Comparison of ENCODE assay signal across 18 cellular contexts in the genomic region with DNA sequence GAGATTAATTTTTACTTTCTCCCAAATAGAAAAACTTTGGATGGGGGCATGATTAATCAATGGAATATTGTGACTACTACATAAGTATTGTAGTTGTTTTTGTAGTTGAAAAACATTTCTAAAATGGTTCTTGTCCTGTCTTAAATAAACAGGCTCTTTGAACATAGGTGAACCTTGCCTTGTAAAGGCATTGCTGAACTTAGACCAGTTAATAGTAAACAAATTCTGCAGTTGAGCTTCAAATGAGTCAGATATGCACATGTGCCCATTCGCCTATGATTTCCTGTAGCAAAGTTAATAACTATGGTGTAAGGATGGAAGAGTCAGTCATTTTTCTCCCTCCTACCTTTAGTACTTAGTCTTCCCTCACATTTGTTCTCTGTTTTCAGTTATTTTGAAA. TPM values are rescaled to one million over a fixed set of nuclear protein-coding genes. Genes with fewer than 3 reads are reported as not detected.
DNase-seq lines count a peak whose midpoint lies in the region; ATAC-seq, FAIRE-seq and TF ChIP-seq lines count a peak whose summit lies in the region.
"Had no signal": no experiment of that assay in that cellular context is flagged by ENCODE, and none has a peak within 500 bp of the region (broad histone marks: within the 10 kb centered on the region; RNA-seq: fewer than 3 reads in every experiment).

No MANE protein-coding gene starts in this region.

- H3K27ac Mint-ChIP-seq in activated CD4-positive, alpha-beta memory T cell treated with anti-CD3 and anti-CD28 coated beads for 36 hours = no peak overlapping the region

- H3K27ac ChIP-seq in RWPE2 (ENCODE audit: poor library complexity, severe bottlenecking) (no peak overlapping the region), right lobe of liver (peak overlapping the region; percentile 35 to 65 (median 51)), Karpas-422 (ENCODE audit: low read length) (no peak overlapping the region)
- H3K27ac ChIP-seq: C4-2B, RWPE1, SJCRH30 had no signal

- H3K9me3 Mint-ChIP-seq in activated CD4-positive, alpha-beta memory T cell treated with anti-CD3 and anti-CD28 coated beads for 36 hours = no peaks in the 10 kb centered on the region

- H3K4me1 Mint-ChIP-seq in activated CD4-positive, alpha-beta memory T cell treated with anti-CD3 and anti-CD28 coated beads for 36 hours (ENCODE audit: low read depth) = no peaks in the 10 kb centered on the region

- H2AFZ ChIP-seq in Karpas-422 (ENCODE audit: low read length) = no peak overlapping the region

- peaks cover 5% of the 10 kb centered on the region; the same call in 1 of the 2 replicates for H3K79me2 ChIP-seq in Karpas-422 (ENCODE audit: low read length)

- peaks cover 4% of the 10 kb centered on the region for H3K4me1 ChIP-seq in RWPE2 (ENCODE audit: insufficient read depth, poor library complexity, severe bottlenecking)
- H3K4me1 ChIP-seq in right lobe of liver = peaks cover 0 to 28% (median 10%) of the 10 kb centered on the region in 4 donors
- no peaks in the 10 kb centered on the region for H3K4me1 ChIP-seq in Karpas-422 (ENCODE audit: low read length)
- H3K4me1 ChIP-seq: SJCRH30 had no signal

- FAIRE-seq in GM18507 (lab: Jason Lieb, UNC) = peak; percentile 39
- FAIRE-seq: A204.1, GM12891 had no signal

- CTCF ChIA-PET in activated CD4-positive, alpha-beta memory T cell treated with anti-CD3 and anti-CD28 coated beads for 36 hours (lab: Charles Lee) = no interaction called here

- intact Hi-C loops in right lobe of liver (cut with DNase I) = no loop called here
- intact Hi-C loops in activated CD4-positive, alpha-beta memory T cell treated with anti-CD3 and anti-CD28 coated beads for 36 hours (cut with micrococcal nuclease) = no loop called here

- no peak overlapping the region for H3K9ac ChIP-seq in Karpas-422 (ENCODE audit: low read length)

- H3K9me3 ChIP-seq in RWPE2 (ENCODE audit: severe bottlenecking) (no peaks in the 10 kb centered on the region), right lobe of liver (no peaks in the 10 kb centered on the region), Karpas-422 (ENCODE audit: low read length) (no peaks in the 10 kb centered on the region)
- H3K9me3 ChIP-seq: SJCRH30 had no signal

- POLR2A ChIA-PET in activated CD4-positive, alpha-beta memory T cell treated with anti-CD3 and anti-CD28 coated beads for 36 hours (lab: Charles Lee) = no interaction called here

- DNase-seq in GM18507 (ENCODE audit: extremely low spot score, insufficient read length, low read depth) (no peak), RWPE2 (ENCODE audit: low spot score) (no peak), fibroblast of mammary gland (ENCODE audit: low read depth) (peak; percentile 67), right lobe of liver (no peak), Karpas-422 (no peak), SW480 (ENCODE audit: low spot score) (no peak)
- DNase-seq in activated CD4-positive, alpha-beta memory T cell treated with anti-CD3 and anti-CD28 coated beads for 36 hours = no peak
- DNase-seq: GF-D8; NCI-H1105 treated with DMSO at 0.1 percent for 48 hours; NCI-H187 treated with DMSO at 0.1 percent for 48 hours; NCI-H345; NCI-H526 treated with DMSO at 0.1 percent for 48 hours; NK-92 treated with Interleukin-12 subunit alpha and Interleukin-12 subunit beta, amount 100 ng/mL, for 24 hours; SJCRH30 had no signal

- no peak overlapping the region for H3K4me3 Mint-ChIP-seq in activated CD4-positive, alpha-beta memory T cell treated with anti-CD3 and anti-CD28 coated beads for 36 hours

- no peak for TF ChIP-seq CTCF in RWPE2 (IDR thresholded peaks at IDR 0.05; ENCODE audit: poor library complexity, severe bottlenecking)
- TF ChIP-seq CTCF in fibroblast of mammary gland (conservative IDR thresholded peaks at IDR 0.05; ENCODE audit: control insufficient read depth, insufficient read depth, low read depth, low read length) = no peak
- no peak for TF ChIP-seq CTCF in right lobe of liver (IDR thresholded peaks at IDR 0.05)

- H3K4me2 ChIP-seq in Karpas-422 (ENCODE audit: low read depth, low read length, poor library complexity, severe bottlenecking) = no peak overlapping the region

- ATAC-seq in RWPE2 (ENCODE audit: low read depth) = 0 out of 3 replicates have a peak, but pooled peaks have one; percentile 19
- ATAC-seq in right lobe of liver = peak; percentile 93 to 97 (median 94)

- WGBS in right lobe of liver (ENCODE audit: insufficient coverage, low coverage, low lambda C conversion rate, missing lambda C conversion rate) = 27% methylated on average over 1 of the region's 1 CpG

- no peaks in the 10 kb centered on the region for H3K27me3 Mint-ChIP-seq in activated CD4-positive, alpha-beta memory T cell treated with anti-CD3 and anti-CD28 coated beads for 36 hours

- no peak for TF ChIP-seq POLR2A in right lobe of liver (IDR thresholded peaks at IDR 0.05)

- peaks cover 92% of the 10 kb centered on the region for H3K36me3 ChIP-seq in RWPE2 (ENCODE audit: low read depth)
- peaks cover 0 to 26% (median 6%) of the 10 kb centered on the region in 4 donors for H3K36me3 ChIP-seq in right lobe of liver
- peaks cover 62% of the 10 kb centered on the region for H3K36me3 ChIP-seq in Karpas-422 (ENCODE audit: insufficient read depth, low read length)

- no peaks in the 10 kb centered on the region for H3K9me2 ChIP-seq in Karpas-422 (replicated peaks; ENCODE audit: insufficient read depth, low read length)

- peaks cover 57% of the 10 kb centered on the region for H3K36me3 Mint-ChIP-seq in activated CD4-positive, alpha-beta memory T cell treated with anti-CD3 and anti-CD28 coated beads for 36 hours

- H3K27me3 ChIP-seq in RWPE2 (ENCODE audit: insufficient read depth, poor library complexity, severe bottlenecking) (no peaks in the 10 kb centered on the region), right lobe of liver (no peaks in the 10 kb centered on the region), Karpas-422 (ENCODE audit: low read length) (no peaks in the 10 kb centered on the region)
- H3K27me3 ChIP-seq: SJCRH30 had no signal

- no peaks in the 10 kb centered on the region for H4K20me1 ChIP-seq in Karpas-422 (ENCODE audit: insufficient read depth, low read depth, low read length)

- H3K4me3 ChIP-seq in RWPE2 (ENCODE audit: severe bottlenecking) (no peak overlapping the region), fibroblast of mammary gland (ENCODE audit: control insufficient read depth, low read depth, low read length) (no peak overlapping the region), right lobe of liver (no peak overlapping the region), Karpas-422 (ENCODE audit: low read length) (no peak overlapping the region)
- H3K4me3 ChIP-seq: SJCRH30 had no signal

RNA-seq across cellular contexts. Expression of gene CUTC, which starts 22.6 kb away (rescaled TPM):
- 10 to 100 TPM; 10.2 to 22.8 (median 15.8) TPM for total RNA-seq in right lobe of liver
- 10 to 100 TPM; 26.0 to 26.6 TPM for total RNA-seq in activated CD4-positive, alpha-beta memory T cell treated with anti-CD3 and anti-CD28 coated beads for 36 hours
- total RNA-seq in Karpas-422 (2014; rRNA removed; shearing (Covaris generic); ENCODE audit: low replicate concordance) = 20.1 and 22.9 TPM in 2 replicates

RNA-seq across cellular contexts. Expression of gene COX15, which starts 22.7 kb away (rescaled TPM):
- total RNA-seq in right lobe of liver = 10 to 100 TPM; 22.4 to 29.0 (median 23.4) TPM
- 10 to 100 TPM; 31.3 to 31.5 TPM for total RNA-seq in activated CD4-positive, alpha-beta memory T cell treated with anti-CD3 and anti-CD28 coated beads for 36 hours
- total RNA-seq in Karpas-422 (2014; rRNA removed; shearing (Covaris generic); ENCODE audit: low replicate concordance) = 45.6 and 53.3 TPM in 2 replicates

RNA-seq across cellular contexts. Expression of gene ABCC2, which starts 27.8 kb away (rescaled TPM):
- 100 to 1,000 TPM; 136 to 372 (median 156) TPM for total RNA-seq in right lobe of liver
- total RNA-seq in activated CD4-positive, alpha-beta memory T cell treated with anti-CD3 and anti-CD28 coated beads for 36 hours = under 1 TPM; 0.57 to 0.82 TPM
- total RNA-seq in Karpas-422 (2014; rRNA removed; shearing (Covaris generic); ENCODE audit: low replicate concordance) = 0.07 and 1.4 TPM in 2 replicates

Comparison
In these comparisons a context has a peak if more than half of its experiments do, and no peak if none do; other contexts are left out.
1. H3K27ac ChIP-seq: peak in right lobe of liver (3 of 3); none in RWPE2 (single experiment) and Karpas-422 (single experiment).
2. RNA of gene ABCC2, which starts 27.8 kb away (total RNA-seq): 136 to 372 TPM in right lobe of liver; 0.57 to 0.82 TPM in activated CD4-positive, alpha-beta memory T cell treated with anti-CD3 and anti-CD28 coated beads for 36 hours and 0.07 to 1.4 TPM in Karpas-422; every median in the first group is over 10 times any median in the second.